ENCODE assay signal across 12 cellular contexts in the genomic region with DNA sequence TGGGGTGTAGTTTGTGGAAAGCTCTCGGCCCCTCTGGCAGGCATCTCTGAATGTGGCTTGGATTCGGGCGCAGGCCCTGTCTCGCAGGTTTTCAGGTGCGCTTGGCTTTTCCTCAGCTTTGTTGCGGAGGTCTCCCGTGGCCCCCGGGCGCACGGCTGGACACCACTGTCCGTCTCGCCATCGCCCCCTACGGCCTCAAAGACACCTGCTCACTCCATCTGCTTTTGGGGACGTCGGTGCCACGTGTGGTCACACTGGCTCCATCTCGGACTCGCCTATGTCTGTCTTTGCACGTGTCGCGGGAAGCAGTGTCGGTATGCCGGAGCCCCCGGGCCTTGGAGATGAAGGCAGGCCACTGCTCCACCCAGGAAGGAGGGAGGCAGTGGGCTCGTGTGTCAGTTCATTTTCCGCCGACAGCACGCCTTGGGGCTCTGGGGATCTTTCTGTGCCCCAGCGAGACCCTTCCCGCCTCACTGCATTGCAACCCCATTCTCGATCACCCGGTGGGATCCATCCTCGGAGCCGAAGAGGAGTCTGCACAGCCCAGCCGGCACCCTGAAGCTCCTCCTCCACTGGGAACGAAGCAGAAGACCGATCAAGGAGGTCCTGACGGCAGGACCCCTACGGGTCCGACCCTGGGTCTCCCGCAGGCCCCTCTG. TPM values are rescaled to one million over a fixed set of nuclear protein-coding genes. Genes with fewer than 3 reads are reported as not detected.
DNase-seq lines count a peak whose midpoint lies in the region; ATAC-seq, FAIRE-seq and TF ChIP-seq lines count a peak whose summit lies in the region.
"Had no signal": no experiment of that assay in that cellular context is flagged by ENCODE, and none has a peak within 500 bp of the region (broad histone marks: within the 10 kb centered on the region; RNA-seq: fewer than 3 reads in every experiment).

No MANE protein-coding gene starts in this region.

- in situ Hi-C loops in HepG2 (cut with HindIII; ENCODE audit: extremely low pct_ligation_motif_present, low pct_unique_long_range_greater_than_20kb) = no loop called here

- TF ChIP-seq RAD21 in liver (IDR thresholded peaks at IDR 0.05) (no peak), HepG2 (CRISPR knock-in tag; IDR thresholded peaks at IDR 0.05) (no peak)

- H2AK5ac ChIP-seq in trophoblast cell (ENCODE audit: low read length) = no peak overlapping the region

- H4K20me1 ChIP-seq in HepG2 (ENCODE audit: insufficient read depth, low read length) = no peaks in the 10 kb centered on the region

- peak overlapping the region in 2 of 3 donors; percentile 38 to 40 for H3K4me3 ChIP-seq in liver (ENCODE audit: low read depth in 1 of 3, low read length in 3 of 3)
- H3K4me3 ChIP-seq in HepG2 (replicated peaks in 1 of 3; ENCODE audit: insufficient read depth in 1 of 3, low read depth in 2 of 3, low read length in 3 of 3) = no peak overlapping the region
- peak overlapping the region; percentile 30 for H3K4me3 ChIP-seq in fibroblast of pulmonary artery (replicated peaks; ENCODE audit: low read depth, low read length)
- peak overlapping the region; percentile 66 for H3K4me3 ChIP-seq in trophoblast cell (ENCODE audit: low read depth, low read length)

- H4K8ac ChIP-seq in trophoblast cell (ENCODE audit: low read depth, low read length) = peak overlapping the region; percentile 80

- POLR2A ChIA-PET in HepG2 (lab: Yijun Ruan, JAX) = no interaction called here

- intact Hi-C loops in HepG2 (cut with micrococcal nuclease; ENCODE audit: unreplicated experiment) = no loop called here

- no peak for DNase-seq in HepG2 (ENCODE audit: low spot score)
- no peak for DNase-seq in fibroblast of pulmonary artery (ENCODE audit: low read depth)
- no peak for DNase-seq in trophoblast cell
- no peak for DNase-seq in MV-4-11 (lab: John Stamatoyannopoulos, UW)
- no peak for DNase-seq in NCI-H1417 (lab: John Stamatoyannopoulos, UW)
- DNase-seq in NCI-H1048 (lab: John Stamatoyannopoulos, UW) = no peak
- DNase-seq: activated effector memory CD4-positive, alpha-beta T cell treated with Interleukin-2 at 50 U/mL for 16 hours; NCI-H1930 had no signal

- no peaks in the 10 kb centered on the region for H3K27me3 ChIP-seq in liver (ENCODE audit: control insufficient read depth in 4 of 4, insufficient read depth in 4 of 4, low read length in 3 of 4)
- H3K27me3 ChIP-seq in HepG2 (ENCODE audit: control insufficient read depth in 1 of 2, insufficient read depth in 2 of 2, low read length in 2 of 2) = no peaks in the 10 kb centered on the region
- H3K27me3 ChIP-seq in trophoblast cell (ENCODE audit: insufficient read depth, low read length) = no peaks in the 10 kb centered on the region

- no peaks in the 10 kb centered on the region for H3K4me1 ChIP-seq in liver (ENCODE audit: control insufficient read depth in 4 of 4, insufficient read depth in 4 of 4, low read length in 3 of 4)
- H3K4me1 ChIP-seq in HepG2 (ENCODE audit: insufficient read depth, low read length) = no peaks in the 10 kb centered on the region
- H3K4me1 ChIP-seq in trophoblast cell (ENCODE audit: control insufficient read depth in 1 of 2, insufficient read depth in 2 of 2, low read length in 2 of 2) = no peaks in the 10 kb centered on the region

- 68% methylated on average over 42 of the region's 42 CpGs for WGBS in liver
- WGBS in HepG2 (ENCODE audit: low lambda C conversion rate) = 85% methylated on average over 24 of the region's 42 CpGs
- no CpG with 5 or more reads among the region's 42 CpGs for WGBS in trophoblast cell (ENCODE audit: extremely low coverage, insufficient coverage, insufficient read length)

- H3K4me2 ChIP-seq in HepG2 (ENCODE audit: low read depth, low read length) = no peak overlapping the region
- peak overlapping the region; percentile 52 for H3K4me2 ChIP-seq in trophoblast cell (ENCODE audit: low read length)

- no peak for FAIRE-seq in HepG2 (lab: Jason Lieb, UNC)

- H4K12ac ChIP-seq in trophoblast cell (ENCODE audit: low read depth, low read length) = peak overlapping the region; percentile 64

- no peak for TF ChIP-seq POLR2A in HepG2 (IDR thresholded peaks at IDR 0.05; ENCODE audit: insufficient read depth in 1 of 2, low read depth in 2 of 2, low read length in 2 of 2)

- BruUV-seq in HepG2 (replicated peaks; lab: Mats Ljungman, UMichigan) = no TSS peak

- H3K4ac ChIP-seq in trophoblast cell (ENCODE audit: low read depth, low read length) = no peak overlapping the region

- H3K79me1 ChIP-seq in trophoblast cell (ENCODE audit: low read length) = peaks cover 2% of the 10 kb centered on the region

- H3K9ac ChIP-seq in liver (ENCODE audit: low read depth in 1 of 2, low read length in 2 of 2) (no peak overlapping the region), HepG2 (ENCODE audit: insufficient read depth, low read depth, low read length) (no peak overlapping the region), trophoblast cell (ENCODE audit: low read length) (no peak overlapping the region)

- TF ChIP-seq EP300 in HepG2 (IDR thresholded peaks at IDR 0.05; ENCODE audit: low read depth in 2 of 2, low read length in 2 of 2) = no peak
- no peak for TF ChIP-seq EP300 in HepG2 (CRISPR knock-in tag; IDR thresholded peaks at IDR 0.05; ENCODE audit: borderline replicate concordance)

- H3K79me2 ChIP-seq in HepG2 (ENCODE audit: insufficient read depth, low read length) = no peaks in the 10 kb centered on the region
- H3K79me2 ChIP-seq in trophoblast cell (ENCODE audit: control insufficient read depth, insufficient read depth, low read length, poor library complexity) = no peaks in the 10 kb centered on the region

- H3K9me3 ChIP-seq in liver (ENCODE audit: control insufficient read depth in 4 of 4, low read length in 3 of 4) (peaks cover 0 to 34% (median 10%) of the 10 kb centered on the region in 4 donors), HepG2 (ENCODE audit: low read length) (no peaks in the 10 kb centered on the region), trophoblast cell (ENCODE audit: insufficient read depth, low read depth, low read length) (peaks cover 35% of the 10 kb centered on the region)

- H3K14ac ChIP-seq in trophoblast cell (ENCODE audit: low read length) = no peak overlapping the region

- no peak overlapping the region for H3K23ac ChIP-seq in trophoblast cell (ENCODE audit: low read length)

- H2BK5ac ChIP-seq in trophoblast cell (ENCODE audit: low read depth, low read length, poor library complexity) = no peak overlapping the region

- H2AFZ ChIP-seq in HepG2 (ENCODE audit: low read length) (no peak overlapping the region), trophoblast cell (ENCODE audit: insufficient read depth, low read length, poor library complexity) (peak overlapping the region; percentile 17)

- H2BK12ac ChIP-seq in trophoblast cell (ENCODE audit: low read length) = no peak overlapping the region

- no peak for ATAC-seq in HepG2
- ATAC-seq in GM19467 (IDR thresholded peaks at IDR 0.05; ENCODE audit: unreplicated experiment) = no peak
- ATAC-seq: activated CD4-positive, CD25-positive, alpha-beta regulatory T cell treated with anti-CD3 and anti-CD28 coated beads, Interleukin-2, amount 50 U/mL, for 24 hours had no signal

- peak overlapping the region; percentile 82 for H3K18ac ChIP-seq in trophoblast cell (ENCODE audit: low read length)

- no peak overlapping the region for H3K27ac ChIP-seq in liver (ENCODE audit: low read depth in 1 of 2, low read length in 2 of 2)
- H3K27ac ChIP-seq in HepG2 (ENCODE audit: extremely low read length, insufficient read depth, low read length) = no peak overlapping the region
- H3K27ac ChIP-seq in trophoblast cell (ENCODE audit: low read depth, low read length) = no peak overlapping the region
- H3K27ac ChIP-seq: neutrophil had no signal

- no peak for TF ChIP-seq CTCF in liver (IDR thresholded peaks at IDR 0.05; ENCODE audit: low read depth, low read length, missing input control)
- TF ChIP-seq CTCF in HepG2 (CRISPR knock-in tag; IDR thresholded peaks at IDR 0.05) = no peak
- no peak for TF ChIP-seq CTCF in fibroblast of pulmonary artery (IDR thresholded peaks at IDR 0.05; ENCODE audit: low read length, missing control alignments)

- no peak overlapping the region for H4K91ac ChIP-seq in trophoblast cell (ENCODE audit: low read depth, low read length)

- CTCF ChIA-PET in HepG2 (lab: Yijun Ruan, JAX; ENCODE audit: low intra/inter-chr PET ratio, low total read pairs) = no interaction called here

- H3K36me3 ChIP-seq in liver (ENCODE audit: control insufficient read depth in 4 of 4, insufficient read depth in 3 of 4, low read depth in 1 of 4, low read length in 3 of 4) (no peaks in the 10 kb centered on the region), HepG2 (replicated peaks in 1 of 2; ENCODE audit: control insufficient read depth in 1 of 2, insufficient read depth in 2 of 2, low read length in 2 of 2) (no peaks in the 10 kb centered on the region), trophoblast cell (ENCODE audit: control insufficient read depth in 1 of 2, insufficient read depth in 2 of 2, low read length in 2 of 2) (no peaks in the 10 kb centered on the region)
- H3K36me3 ChIP-seq: neutrophil had no signal

- H2BK120ac ChIP-seq in trophoblast cell (ENCODE audit: insufficient read depth, low read length, poor library complexity) = no peak overlapping the region

RNA-seq across cellular contexts. Expression of gene ZNF146, which starts 42.1 kb away (rescaled TPM):
- total RNA-seq in liver = 10 to 100 TPM; 29.2 to 48.6 TPM
- polyA plus RNA-seq in liver = 10 to 100 TPM; 16.6 to 19.0 TPM
- total RNA-seq in HepG2 (2016; rRNA removed; fragmentation: Illumina TruSeq; extraction: Trizol) = 52.7 and 93.3 TPM in 2 replicates
- 7.1 and 7.2 TPM in 2 replicates for total RNA-seq in HepG2 (2016; cell fraction: cytosol; rRNA removed; fragmentation: Illumina TruSeq; extraction: Trizol; ENCODE audit: low read depth)
- total RNA-seq in HepG2 (2016; cell fraction: insoluble cytoplasmic fraction; rRNA removed; fragmentation: Illumina TruSeq; extraction: Trizol) = 53.6 and 86.2 TPM in 2 replicates
- 33.9 and 37.0 TPM in 2 replicates for total RNA-seq in HepG2 (2016; cell fraction: membrane; rRNA removed; fragmentation: Illumina TruSeq; extraction: Trizol)
- total RNA-seq in HepG2 (2016; cell fraction: nucleus; rRNA removed; fragmentation: Illumina TruSeq; extraction: Trizol) = 30.3 and 37.2 TPM in 2 replicates
- polyA plus RNA-seq in HepG2 (2011; rRNA removed) = 26.8 and 28.4 TPM in 2 replicates
- 12.6 and 22.7 TPM in 2 replicates for polyA plus RNA-seq in HepG2 (2011; cell fraction: cytosol; rRNA removed)
- 11.3 and 18.6 TPM in 2 replicates for polyA plus RNA-seq in HepG2 (2011; cell fraction: nucleus; rRNA removed)
- 47.9 and 48.1 TPM in 2 replicates for polyA plus RNA-seq in HepG2 (2012)
- polyA plus RNA-seq in HepG2 (2016; cell fraction: cytosol; fragmentation: Illumina TruSeq; extraction: Trizol; ENCODE audit: low read depth) = 3.7 and 4.0 TPM in 2 replicates
- polyA plus RNA-seq in HepG2 (2016; cell fraction: insoluble cytoplasmic fraction; fragmentation: Illumina TruSeq; extraction: Trizol; ENCODE audit: low read depth) = 71.0 and 81.5 TPM in 2 replicates
- polyA plus RNA-seq in HepG2 (2016; cell fraction: membrane; fragmentation: Illumina TruSeq; extraction: Trizol; ENCODE audit: low read depth) = 15.3 and 15.4 TPM in 2 replicates
- polyA plus RNA-seq in HepG2 (2016; cell fraction: nucleus; fragmentation: Illumina TruSeq; extraction: Trizol; ENCODE audit: insufficient read depth, low read depth) = 56.6 and 59.5 TPM in 2 replicates
- polyA minus RNA-seq in HepG2 (2011; rRNA and poly(A)+ RNA removed; ENCODE audit: low replicate concordance) = 8.8 and 18.0 TPM in 2 replicates
- 25.7 and 28.9 TPM in 2 replicates for polyA minus RNA-seq in HepG2 (2011; cell fraction: cytosol; rRNA and poly(A)+ RNA removed)
- polyA minus RNA-seq in HepG2 (2011; cell fraction: nucleus; rRNA and poly(A)+ RNA removed) = 31.7 and 48.7 TPM in 2 replicates
- polyA plus RNA-seq in trophoblast cell (2013) = 51.0 and 52.9 TPM in 2 replicates

RNA-seq across cellular contexts. Expression of gene ZNF565, which starts 42.5 kb away (rescaled TPM):
- total RNA-seq in liver (1 to 10 TPM; 2.3 to 4.9 TPM), HepG2 (2016; rRNA removed; fragmentation: Illumina TruSeq; extraction: Trizol) (5.2 and 6.0 TPM in 2 replicates)
- polyA plus RNA-seq in liver (1 to 10 TPM in 1 of 2 donors, under 1 TPM in 1; 0.95 to 2.2 TPM), HepG2 (2011; rRNA removed) (1.8 and 2.1 TPM in 2 replicates)
- 2.6 and 3.3 TPM in 2 replicates for total RNA-seq in HepG2 (2016; cell fraction: cytosol; rRNA removed; fragmentation: Illumina TruSeq; extraction: Trizol; ENCODE audit: low read depth)
- total RNA-seq in HepG2 (2016; cell fraction: insoluble cytoplasmic fraction; rRNA removed; fragmentation: Illumina TruSeq; extraction: Trizol) = 5.1 and 5.7 TPM in 2 replicates
- 3.8 and 4.2 TPM in 2 replicates for total RNA-seq in HepG2 (2016; cell fraction: membrane; rRNA removed; fragmentation: Illumina TruSeq; extraction: Trizol)
- total RNA-seq in HepG2 (2016; cell fraction: nucleus; rRNA removed; fragmentation: Illumina TruSeq; extraction: Trizol) = 3.8 and 5.4 TPM in 2 replicates
- 0.95 and 1.4 TPM in 2 replicates for polyA plus RNA-seq in HepG2 (2011; cell fraction: cytosol; rRNA removed)
- 2.5 and 3.3 TPM in 2 replicates for polyA plus RNA-seq in HepG2 (2011; cell fraction: nucleus; rRNA removed)
- 2.3 and 2.4 TPM in 2 replicates for polyA plus RNA-seq in HepG2 (2012)
- 0.63 and 0.91 TPM in 2 replicates for polyA plus RNA-seq in HepG2 (2016; cell fraction: cytosol; fragmentation: Illumina TruSeq; extraction: Trizol; ENCODE audit: low read depth)
- polyA plus RNA-seq in HepG2 (2016; cell fraction: insoluble cytoplasmic fraction; fragmentation: Illumina TruSeq; extraction: Trizol; ENCODE audit: low read depth) = 3.6 and 3.8 TPM in 2 replicates
- polyA plus RNA-seq in HepG2 (2016; cell fraction: membrane; fragmentation: Illumina TruSeq; extraction: Trizol; ENCODE audit: low read depth) = 1.5 and 1.6 TPM in 2 replicates
- polyA plus RNA-seq in HepG2 (2016; cell fraction: nucleus; fragmentation: Illumina TruSeq; extraction: Trizol; ENCODE audit: insufficient read depth, low read depth) = 4.5 and 4.8 TPM in 2 replicates
- 2.0 and 2.7 TPM in 2 replicates for polyA minus RNA-seq in HepG2 (2011; rRNA and poly(A)+ RNA removed; ENCODE audit: low replicate concordance)
- 1.2 and 2.2 TPM in 2 replicates for polyA minus RNA-seq in HepG2 (2011; cell fraction: cytosol; rRNA and poly(A)+ RNA removed)
- polyA minus RNA-seq in HepG2 (2011; cell fraction: nucleus; rRNA and poly(A)+ RNA removed) = 5.4 and 7.6 TPM in 2 replicates
- 2.7 and 2.8 TPM in 2 replicates for polyA plus RNA-seq in trophoblast cell (2013)

Comparison
In these comparisons a context has a peak if more than half of its experiments do, and no peak if none do; other contexts are left out.
1. H3K4me3 ChIP-seq: peak in liver (2 of 3), fibroblast of pulmonary artery (single experiment) and trophoblast cell (single experiment); none in HepG2 (0 of 3).